ENCODE assay signal across 29 cellular contexts in the genomic region with DNA sequence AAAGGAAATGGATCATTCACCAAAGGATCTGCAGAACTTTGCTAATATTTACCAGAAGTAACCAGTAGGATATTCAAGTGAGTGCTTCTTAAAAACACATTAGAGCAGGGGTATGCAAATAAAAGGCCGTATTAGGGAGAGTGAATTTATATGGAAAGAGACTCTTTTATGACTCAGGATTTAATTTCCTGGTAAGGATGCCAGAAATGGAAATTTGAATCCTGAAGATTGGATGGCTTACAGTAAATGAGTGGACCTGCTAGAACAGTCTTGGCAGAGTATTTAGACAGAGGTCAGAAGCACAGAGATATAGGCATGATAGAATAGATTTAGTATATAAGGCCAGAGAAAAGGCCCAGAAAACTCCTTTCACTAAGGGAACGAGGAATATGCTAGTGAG.
"Had no signal": no experiment of that assay in that cellular context is flagged by ENCODE, and none has a peak within 500 bp of the region (broad histone marks: within the 10 kb centered on the region; RNA-seq: fewer than 3 reads in every experiment).

No MANE protein-coding gene starts in this region.

- H3K36me3 ChIP-seq: esophagus muscularis mucosa, gastroesophageal sphincter, heart right ventricle, left lung, neutrophil, pancreas, right lobe of liver, suprapubic skin, transverse colon, upper lobe of right lung, uterus had no signal

- H3K4me1 Mint-ChIP-seq: mesothelial cell of epicardium; naive B cell; neural crest cell; stimulated activated naive CD8-positive, alpha-beta T cell treated with anti-CD3 and anti-CD28 coated beads, Interleukin-15, amount 100 ng/mL, for 72 hours had no signal

- H3K9me3 Mint-ChIP-seq: naive B cell; neural crest cell; stimulated activated naive CD8-positive, alpha-beta T cell treated with anti-CD3 and anti-CD28 coated beads, Interleukin-15, amount 100 ng/mL, for 72 hours had no signal

- H3K9me3 ChIP-seq: esophagus muscularis mucosa, gastroesophageal sphincter, mucosa of descending colon, neutrophil, pancreas, suprapubic skin, transverse colon, upper lobe of right lung, uterus had no signal

- H3K27ac Mint-ChIP-seq: mesothelial cell of epicardium; naive B cell; natural killer cell treated with Interleukin-12 subunit alpha and Interleukin-12 subunit beta and Interleukin-15 and Interleukin-18, amount 100 ng/mL, for 72 hours; stimulated activated naive CD8-positive, alpha-beta T cell treated with anti-CD3 and anti-CD28 coated beads, Interleukin-15, amount 100 ng/mL, for 72 hours had no signal

- H3K4me3 Mint-ChIP-seq: mesothelial cell of epicardium; naive B cell; natural killer cell treated with Interleukin-12 subunit alpha and Interleukin-12 subunit beta and Interleukin-15 and Interleukin-18, amount 100 ng/mL, for 72 hours; neural crest cell; stimulated activated naive CD8-positive, alpha-beta T cell treated with anti-CD3 and anti-CD28 coated beads, Interleukin-15, amount 100 ng/mL, for 72 hours had no signal

- H3K4me3 ChIP-seq: coronary artery, esophagus muscularis mucosa, gastroesophageal sphincter, heart right ventricle, left lung, mucosa of descending colon, pancreas, right lobe of liver, suprapubic skin, transverse colon, upper lobe of right lung, uterus had no signal

- H3K27ac ChIP-seq: coronary artery, esophagus muscularis mucosa, gastroesophageal sphincter, heart right ventricle, left lung, neutrophil, pancreas, right lobe of liver, suprapubic skin, transverse colon, upper lobe of right lung, uterus had no signal

- DNase-seq: dermis blood vessel endothelial cell; effector memory CD4-positive, alpha-beta T cell; foreskin fibroblast; heart right ventricle; hippocampal formation; left cardiac atrium; left lung; mesenchymal stem cell; mucosa of descending colon; naive B cell; pancreas; right lobe of liver; small intestine; stimulated activated CD4-positive, alpha-beta T cell treated with anti-CD3 and anti-CD28 coated beads, Interleukin-15, amount 100 ng/mL, for 24 hours; stimulated activated CD4-positive, alpha-beta T cell treated with anti-CD3 and anti-CD28 coated beads, Interleukin-4, amount 100 ng/mL, for 1 hour; stimulated activated CD8-positive, alpha-beta memory T cell treated with anti-CD3 and anti-CD28 coated beads, Interleukin-4, amount 100 ng/mL, for 48 hours; stimulated activated naive CD4-positive, alpha-beta T cell; stimulated activated naive CD8-positive, alpha-beta T cell treated with anti-CD3 and anti-CD28 coated beads, Interleukin-15, amount 100 ng/mL, for 72 hours; transverse colon; upper lobe of right lung; uterus had no signal

- H3K36me3 Mint-ChIP-seq: mesothelial cell of epicardium; naive B cell; natural killer cell treated with Interleukin-12 subunit alpha and Interleukin-12 subunit beta and Interleukin-15 and Interleukin-18, amount 100 ng/mL, for 72 hours had no signal

- H3K4me1 ChIP-seq: esophagus muscularis mucosa, gastroesophageal sphincter, heart right ventricle, left lung, pancreas, right lobe of liver, suprapubic skin, transverse colon, upper lobe of right lung, uterus had no signal

- H3K27me3 Mint-ChIP-seq: naive B cell; natural killer cell treated with Interleukin-12 subunit alpha and Interleukin-12 subunit beta and Interleukin-15 and Interleukin-18, amount 100 ng/mL, for 72 hours; stimulated activated naive CD8-positive, alpha-beta T cell treated with anti-CD3 and anti-CD28 coated beads, Interleukin-15, amount 100 ng/mL, for 72 hours had no signal

- H3K27me3 ChIP-seq: esophagus muscularis mucosa, gastroesophageal sphincter, heart right ventricle, left lung, neutrophil, pancreas, right lobe of liver, suprapubic skin, transverse colon, upper lobe of right lung, uterus had no signal
